In the genomic region with DNA sequence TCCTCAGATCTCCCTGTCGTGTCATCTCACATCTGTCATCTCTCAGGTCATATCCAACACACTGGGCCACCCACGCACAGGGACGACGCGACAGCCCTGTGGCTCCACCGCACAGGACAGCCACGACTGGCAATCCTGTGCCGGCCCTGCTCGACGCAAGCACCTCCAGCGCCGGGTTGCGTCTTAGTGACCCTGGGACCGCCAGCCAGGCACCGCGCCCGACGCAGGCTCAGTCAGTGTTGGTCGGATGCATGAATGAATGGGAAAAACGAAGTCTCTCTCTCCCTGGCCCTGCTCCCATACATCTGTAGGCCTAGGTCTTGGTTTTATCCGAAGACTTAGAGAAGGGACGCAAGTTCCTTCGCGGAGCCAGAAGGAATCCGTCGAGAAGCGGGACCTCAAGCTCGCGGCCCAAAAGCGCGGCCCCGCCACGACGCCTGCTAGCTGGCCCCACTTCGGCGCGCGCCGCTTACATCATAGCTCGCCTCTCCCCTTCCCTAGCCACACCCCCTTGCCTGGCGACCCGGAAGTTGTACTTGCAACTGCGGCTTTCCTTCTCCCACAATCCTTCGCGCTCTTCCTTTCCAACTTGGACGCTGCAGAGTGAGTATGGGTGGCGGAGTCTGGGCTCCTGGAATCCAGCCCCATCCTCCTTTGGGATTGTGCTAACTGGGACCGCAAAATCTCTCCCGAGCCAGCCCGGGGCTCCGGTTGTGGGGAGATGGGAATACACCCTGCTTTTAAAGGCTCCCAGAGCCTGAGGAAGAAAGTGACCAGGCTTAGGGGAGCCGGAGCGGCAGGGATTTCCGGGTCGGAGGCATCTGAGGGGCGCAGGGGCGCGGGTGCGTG, we compare ENCODE assay signal across 8 cellular contexts. TPM values are rescaled to one million over a fixed set of nuclear protein-coding genes. Genes with fewer than 3 reads are reported as not detected.
DNase-seq lines count a peak whose midpoint lies in the region; ATAC-seq and TF ChIP-seq lines count a peak whose summit lies in the region.

RPL31 (plus strand) TSS at position 577 of the 849 bp plus-strand sequence. CDS start 413 bp downstream, outside the sequence.

- peak; percentile 97 for DNase-seq in ELF-1 (ENCODE audit: low read depth, low spot score)
- DNase-seq in H7, result peak; percentile 97
- DNase-seq in M059J (ENCODE audit: low read depth), result peak; percentile 96
- peak; percentile 90 to 95 for DNase-seq in SHP77 (lab: John Stamatoyannopoulos, UW)
- peak; percentile 91 for DNase-seq in activated effector memory CD4-positive, alpha-beta T cell treated with Interleukin-2 at 50 U/mL for 16 hours
- peak; percentile 98 for DNase-seq in fibroblast of pulmonary artery (ENCODE audit: low read depth)
- peak; percentile 98 for DNase-seq in natural killer cell treated with Interleukin-12 subunit alpha and Interleukin-12 subunit beta and Interleukin-15 and Interleukin-18, amount 100 ng/mL, for 72 hours (ENCODE audit: low spot score)
- peak; percentile 97 for DNase-seq in stimulated activated naive CD8-positive, alpha-beta T cell treated with anti-CD3 and anti-CD28 coated beads, Interleukin-15, Interleukin-2, amounts not matched to agents 100 U/mL and 50 U/mL, for 24 hours

- ATAC-seq in natural killer cell treated with Interleukin-12 subunit alpha and Interleukin-12 subunit beta and Interleukin-15 and Interleukin-18, amount 100 ng/mL, for 72 hours, result peak; percentile 97 to 99
- peak; percentile 91 for ATAC-seq in stimulated activated naive CD8-positive, alpha-beta T cell treated with anti-CD3 and anti-CD28 coated beads, Interleukin-15, Interleukin-2, amounts not matched to agents 100 U/mL and 50 U/mL, for 24 hours

- peaks cover 43 to 45% of the 10 kb centered on the region in 2 donors for H3K4me1 Mint-ChIP-seq in natural killer cell treated with Interleukin-12 subunit alpha and Interleukin-12 subunit beta and Interleukin-15 and Interleukin-18, amount 100 ng/mL, for 72 hours (ENCODE audit: low read depth in 2 of 2)

- H3K4me3 ChIP-seq in H7 (ENCODE audit: insufficient read depth, low read depth, low read length) (peak within 1 kb of the TSS; percentile 96), fibroblast of pulmonary artery (replicated peaks; ENCODE audit: low read depth, low read length) (peak within 1 kb of the TSS; percentile 94)

- H3K36me3 Mint-ChIP-seq in natural killer cell treated with Interleukin-12 subunit alpha and Interleukin-12 subunit beta and Interleukin-15 and Interleukin-18, amount 100 ng/mL, for 72 hours, result peaks cover 39% of the 10 kb centered on the region

- H3K4me3 Mint-ChIP-seq in natural killer cell treated with Interleukin-12 subunit alpha and Interleukin-12 subunit beta and Interleukin-15 and Interleukin-18, amount 100 ng/mL, for 72 hours, result peak within 1 kb of the TSS; percentile 95

- peak within 1 kb of the TSS; percentile 90 to 96 for H3K27ac Mint-ChIP-seq in natural killer cell treated with Interleukin-12 subunit alpha and Interleukin-12 subunit beta and Interleukin-15 and Interleukin-18, amount 100 ng/mL, for 72 hours

- no peak for TF ChIP-seq CTCF in fibroblast of pulmonary artery (IDR thresholded peaks at IDR 0.05; ENCODE audit: low read length, missing control alignments)

- peaks cover 0 to 4% of the 10 kb centered on the region in 2 donors for H3K27me3 Mint-ChIP-seq in natural killer cell treated with Interleukin-12 subunit alpha and Interleukin-12 subunit beta and Interleukin-15 and Interleukin-18, amount 100 ng/mL, for 72 hours

- no peaks in the 10 kb centered on the region for H3K9me3 Mint-ChIP-seq in natural killer cell treated with Interleukin-12 subunit alpha and Interleukin-12 subunit beta and Interleukin-15 and Interleukin-18, amount 100 ng/mL, for 72 hours

- 0 out of 2 replicates have a peak, but pooled peaks cover 1% of the 10 kb centered on the region for H3K27me3 ChIP-seq in H7 (ENCODE audit: control insufficient read depth, insufficient read depth, low read length)

- peaks cover 34% of the 10 kb centered on the region for H3K36me3 ChIP-seq in H7 (replicated peaks; ENCODE audit: control insufficient read depth, insufficient read depth, low read length)

RNA-seq across cellular contexts. Expression of gene RPL31, which starts in this region (rescaled TPM):
- 865 and 1,238 TPM in 2 replicates for total RNA-seq in H7 (2014; rRNA removed; shearing (Covaris generic))
- 564 and 864 TPM in 2 replicates for total RNA-seq in M059J (2014; rRNA removed; shearing (Covaris generic))
- total RNA-seq in natural killer cell treated with Interleukin-12 subunit alpha and Interleukin-12 subunit beta and Interleukin-15 and Interleukin-18, amount 100 ng/mL, for 72 hours, result 1,000 to 10,000 TPM in 1 of 2 donors, 100 to 1,000 TPM in 1; 623 to 1,027 TPM

Comparison
In these comparisons a context has a peak if more than half of its experiments do, and no peak if none do; other contexts are left out.
1. Peak in every context shown above with its lines: DNase-seq, ATAC-seq and H3K4me3 ChIP-seq.